ENCODE assay signal across 18 cellular contexts in genomic region chr3:112047264-112047663, GRCh38. TPM values are rescaled to one million over a fixed set of nuclear protein-coding genes. Genes with fewer than 3 reads are reported as not detected.
DNase-seq lines count a peak whose midpoint lies in the region; ATAC-seq, FAIRE-seq and TF ChIP-seq lines count a peak whose summit lies in the region.
"Had no signal": no experiment of that assay in that cellular context is flagged by ENCODE, and none has a peak within 500 bp of the region (broad histone marks: within the 10 kb centered on the region; RNA-seq: fewer than 3 reads in every experiment).

No MANE protein-coding gene starts in this region.

- SMC1A ChIA-PET in GM12878 (lab: Charles Lee; ENCODE audit: uncharacterized antibody, unreplicated experiment) = no interaction called here

- H3K79me2 ChIP-seq in HCT116 (ENCODE audit: insufficient read depth, low read length) (no peaks in the 10 kb centered on the region), Karpas-422 (ENCODE audit: low read length) (no peaks in the 10 kb centered on the region), GM12878 (ENCODE audit: control insufficient read depth, insufficient read depth, low read length) (no peaks in the 10 kb centered on the region)

- no peaks in the 10 kb centered on the region for H3K9me2 ChIP-seq in HCT116 (ENCODE audit: insufficient read depth)
- no peaks in the 10 kb centered on the region for H3K9me2 ChIP-seq in Karpas-422 (replicated peaks; ENCODE audit: insufficient read depth, low read length)

- ATAC-seq in HCT116 (no peak), GM12878 (peak; percentile 39; the same call in 2 of the 3 replicates), HG02870 (IDR thresholded peaks at IDR 0.05; ENCODE audit: unreplicated experiment) (no peak), sciatic nerve (no peak)
- peak; percentile 77 for ATAC-seq in stimulated activated effector memory CD8-positive, alpha-beta T cell treated with anti-CD3 and anti-CD28 coated beads, Interleukin-12 subunit alpha, Interleukin-12 subunit beta, amount 100 ng/mL, for 72 hours
- no peak for ATAC-seq in CD8-positive, alpha-beta T cell

- H3K4me3 ChIP-seq in HCT116 (replicated peaks in 1 of 2; ENCODE audit: low read depth in 1 of 2, low read length in 2 of 2) (no peak overlapping the region), Karpas-422 (ENCODE audit: low read length) (no peak overlapping the region), GM12878 (no peak overlapping the region)
- no peak overlapping the region for H3K4me3 ChIP-seq in CD8-positive, alpha-beta T cell (ENCODE audit: low read depth, low read length)

- 4% methylated on average over 1 of the region's 1 CpG for WGBS in GM12878 (ENCODE audit: insufficient coverage, insufficient replicate concordance, low lambda C conversion rate, missing lambda C conversion rate)

- no peaks in the 10 kb centered on the region for H3K36me3 Mint-ChIP-seq in stimulated activated effector memory CD8-positive, alpha-beta T cell treated with anti-CD3 and anti-CD28 coated beads, Interleukin-12 subunit alpha, Interleukin-12 subunit beta, amount 100 ng/mL, for 72 hours
- H3K36me3 Mint-ChIP-seq in CD8-positive, alpha-beta T cell = no peaks in the 10 kb centered on the region
- H3K36me3 Mint-ChIP-seq: CD4-positive, CD25-positive, alpha-beta regulatory T cell had no signal

- TF ChIP-seq RAD21 in HCT116 (IDR thresholded peaks at IDR 0.05; ENCODE audit: low read depth) (no peak), GM12878 (IDR thresholded peaks at IDR 0.05; ENCODE audit: insufficient read depth, low read depth, low read length) (no peak)

- in situ Hi-C loops in GM12878 (cut with MboI) = no loop called here

- CTCF ChIA-PET in HCT116 (lab: Charles Lee) (no interaction called here), GM12878 (lab: Yijun Ruan, JAX) (no interaction called here)
- CTCF ChIA-PET in CD8-positive, alpha-beta T cell (lab: Charles Lee) = no interaction called here

- BruUV-seq in HCT116 (replicated peaks; lab: Mats Ljungman, UMichigan) = no TSS peak
- BruUV-seq in GM12878 (replicated peaks; lab: Mats Ljungman, UMichigan) = no TSS peak

- intact Hi-C loops in HCT116 (cut with micrococcal nuclease) = no loop called here
- intact Hi-C loops in GM12878 (cut with micrococcal nuclease; ENCODE audit: unreplicated experiment) = loop anchor here (10.0 kb wide), 1 partner anchor 332 kb away; no protein-coding TSS in a partner anchor
- intact Hi-C loops in sciatic nerve (cut with DNase I) = no loop called here
- intact Hi-C loops in CD8-positive, alpha-beta T cell (cut with DNase I, micrococcal nuclease) = no loop called here

- H3K9me3 ChIP-seq in HCT116 (ENCODE audit: control insufficient read depth in 1 of 2, insufficient read depth in 1 of 2, low read depth in 1 of 2, low read length in 2 of 2) (no peaks in the 10 kb centered on the region), Karpas-422 (ENCODE audit: low read length) (no peaks in the 10 kb centered on the region), GM12878 (replicated peaks; ENCODE audit: control insufficient read depth, insufficient read depth, low read length) (no peaks in the 10 kb centered on the region)
- H3K9me3 ChIP-seq in CD8-positive, alpha-beta T cell (ENCODE audit: low read length) = no peaks in the 10 kb centered on the region
- H3K9me3 ChIP-seq: BE2C, Caco-2 had no signal

- RAD21 ChIA-PET in HCT116 (lab: Charles Lee; ENCODE audit: low non-redundant PET in 1 of 2, low total read pairs in 2 of 2, uncharacterized antibody in 2 of 2, unreplicated experiment in 2 of 2) (no interaction called here), GM12878 (lab: Charles Lee; ENCODE audit: unreplicated experiment) (no interaction called here)

- peaks cover 5% of the 10 kb centered on the region for H3K27me3 Mint-ChIP-seq in CD8-positive, alpha-beta T cell (ENCODE audit: low read depth)

- no peaks in the 10 kb centered on the region for H3K9me3 Mint-ChIP-seq in stimulated activated effector memory CD8-positive, alpha-beta T cell treated with anti-CD3 and anti-CD28 coated beads, Interleukin-12 subunit alpha, Interleukin-12 subunit beta, amount 100 ng/mL, for 72 hours
- H3K9me3 Mint-ChIP-seq in CD8-positive, alpha-beta T cell = no peaks in the 10 kb centered on the region
- H3K9me3 Mint-ChIP-seq: CD4-positive, CD25-positive, alpha-beta regulatory T cell had no signal

- no peaks in the 10 kb centered on the region for H3K36me3 ChIP-seq in HCT116 (ENCODE audit: control insufficient read depth in 1 of 2, insufficient read depth in 2 of 2, low read length in 2 of 2)
- no peaks in the 10 kb centered on the region for H3K36me3 ChIP-seq in Karpas-422 (ENCODE audit: insufficient read depth, low read length)
- H3K36me3 ChIP-seq in GM12878 (ENCODE audit: control insufficient read depth in 2 of 2, insufficient read depth in 2 of 2, low read length in 1 of 2) = no peaks in the 10 kb centered on the region
- no peaks in the 10 kb centered on the region for H3K36me3 ChIP-seq in CD8-positive, alpha-beta T cell (ENCODE audit: insufficient read depth, low read length)
- H3K36me3 ChIP-seq: BE2C had no signal

- TF ChIP-seq POLR2A in HCT116 (IDR thresholded peaks at IDR 0.05; ENCODE audit: borderline replicate concordance, extremely low read depth, insufficient read depth, insufficient read length) (no peak), GM12878 (IDR thresholded peaks at IDR 0.05; ENCODE audit: low read depth, low read length) (no peak)

- 0 out of 2 replicates have a peak overlapping the region, but pooled peaks have one; percentile 2 for H3K4me2 ChIP-seq in HCT116 (ENCODE audit: low read length)
- H3K4me2 ChIP-seq in Karpas-422 (ENCODE audit: low read depth, low read length, poor library complexity, severe bottlenecking) = no peak overlapping the region
- no peak overlapping the region for H3K4me2 ChIP-seq in GM12878 (ENCODE audit: control insufficient read depth, insufficient read depth)

- no peak overlapping the region for H3K27ac Mint-ChIP-seq in stimulated activated effector memory CD8-positive, alpha-beta T cell treated with anti-CD3 and anti-CD28 coated beads, Interleukin-12 subunit alpha, Interleukin-12 subunit beta, amount 100 ng/mL, for 72 hours
- H3K27ac Mint-ChIP-seq in CD8-positive, alpha-beta T cell = no peak overlapping the region
- H3K27ac Mint-ChIP-seq: CD4-positive, CD25-positive, alpha-beta regulatory T cell had no signal

- no peak overlapping the region for H3K4me3 Mint-ChIP-seq in stimulated activated effector memory CD8-positive, alpha-beta T cell treated with anti-CD3 and anti-CD28 coated beads, Interleukin-12 subunit alpha, Interleukin-12 subunit beta, amount 100 ng/mL, for 72 hours
- no peak overlapping the region for H3K4me3 Mint-ChIP-seq in CD8-positive, alpha-beta T cell
- H3K4me3 Mint-ChIP-seq: CD4-positive, CD25-positive, alpha-beta regulatory T cell had no signal

- TF ChIP-seq CTCF in HCT116 (IDR thresholded peaks at IDR 0.05 in 2 of 3, conservative IDR thresholded peaks at IDR 0.05 in 1 of 3; ENCODE audit: borderline replicate concordance in 1 of 3, insufficient read depth in 1 of 3, low read depth in 2 of 3, low read length in 2 of 3) (no peak), GM12878 (IDR thresholded peaks at IDR 0.05 in 2 of 3, conservative IDR thresholded peaks at IDR 0.05 in 1 of 3; ENCODE audit: control insufficient read depth in 2 of 3, extremely low read depth in 1 of 3, insufficient read depth in 1 of 3, low read depth in 3 of 3, low read length in 3 of 3) (no peak)
- no peak for TF ChIP-seq CTCF in CD8-positive, alpha-beta T cell (IDR thresholded peaks at IDR 0.05)

- no peak overlapping the region for H3K27ac ChIP-seq in HCT116 (ENCODE audit: low read depth, low read length)
- H3K27ac ChIP-seq in Karpas-422 (ENCODE audit: low read length) = no peak overlapping the region
- H3K27ac ChIP-seq in GM12878 (ENCODE audit: control insufficient read depth, insufficient read depth) = no peak overlapping the region
- no peak overlapping the region for H3K27ac ChIP-seq in CD8-positive, alpha-beta T cell (ENCODE audit: low read depth, low read length)

- H3K27me3 ChIP-seq in HCT116 (ENCODE audit: insufficient read depth, low read length) (no peaks in the 10 kb centered on the region), Karpas-422 (ENCODE audit: low read length) (no peaks in the 10 kb centered on the region), GM12878 (replicated peaks in 1 of 2; ENCODE audit: control insufficient read depth in 2 of 2, insufficient read depth in 2 of 2, low read length in 1 of 2) (peaks cover 0 to 6% of the 10 kb centered on the region in 2 experiments; a peak in 1 of 4 replicates)
- H3K27me3 ChIP-seq in CD8-positive, alpha-beta T cell (ENCODE audit: insufficient read depth, low read length) = no peaks in the 10 kb centered on the region
- H3K27me3 ChIP-seq: BE2C had no signal

- H3K4me1 ChIP-seq in HCT116 (ENCODE audit: control insufficient read depth in 1 of 2, insufficient read depth in 2 of 2, low read length in 2 of 2) (peaks cover 0 to 26% of the 10 kb centered on the region in 2 experiments; a peak in 2 of 4 replicates), Karpas-422 (ENCODE audit: low read length) (peaks cover 10% of the 10 kb centered on the region), GM12878 (ENCODE audit: control insufficient read depth, insufficient read depth, low read length) (no peaks in the 10 kb centered on the region)
- H3K4me1 ChIP-seq in CD8-positive, alpha-beta T cell (ENCODE audit: insufficient read depth, low read length) = no peaks in the 10 kb centered on the region
- H3K4me1 ChIP-seq: BE2C had no signal

- no peak for DNase-seq in HCT116 (ENCODE audit: low read depth, low spot score)
- DNase-seq in Karpas-422 = no peak
- DNase-seq in GM12878 (ENCODE audit: low read depth, low spot score) = no peak
- DNase-seq in stimulated activated effector memory CD8-positive, alpha-beta T cell treated with anti-CD3 and anti-CD28 coated beads, Interleukin-12 subunit alpha, Interleukin-12 subunit beta, amount 100 ng/mL, for 72 hours (ENCODE audit: low spot score in 2 of 2) = no peak
- no peak for DNase-seq in sciatic nerve (ENCODE audit: low spot score)
- no peak for DNase-seq in CD8-positive, alpha-beta T cell
- DNase-seq: ACHN; BE2C; C1 segment of cervical spinal cord; Caco-2; CD4-positive, CD25-positive, alpha-beta regulatory T cell; GOT3; H7; KG1 had no signal

- no peak for FAIRE-seq in GM12878 (lab: Jason Lieb, UNC)
- FAIRE-seq: A204.1, D721Med, G401.6 had no signal

- H3K4me1 Mint-ChIP-seq in stimulated activated effector memory CD8-positive, alpha-beta T cell treated with anti-CD3 and anti-CD28 coated beads, Interleukin-12 subunit alpha, Interleukin-12 subunit beta, amount 100 ng/mL, for 72 hours = no peaks in the 10 kb centered on the region
- H3K4me1 Mint-ChIP-seq in CD8-positive, alpha-beta T cell (ENCODE audit: low read depth) = no peaks in the 10 kb centered on the region

- H3K9ac ChIP-seq in HCT116 (ENCODE audit: low read length) = no peak overlapping the region
- H3K9ac ChIP-seq in Karpas-422 (ENCODE audit: low read length) = no peak overlapping the region
- H3K9ac ChIP-seq in GM12878 (ENCODE audit: control insufficient read depth, insufficient read depth, low read length) = no peak overlapping the region

- POLR2A ChIA-PET in HCT116 (lab: Charles Lee) (no interaction called here), GM12878 (lab: Charles Lee) (no interaction called here)
- POLR2A ChIA-PET in CD8-positive, alpha-beta T cell (lab: Charles Lee) = no interaction called here

- TF ChIP-seq EP300 in GM12878 (IDR thresholded peaks at IDR 0.05; ENCODE audit: borderline replicate concordance in 1 of 2, control insufficient read depth in 1 of 2, low read depth in 2 of 2, low read length in 2 of 2) = no peak

- H4K20me1 ChIP-seq in HCT116 (ENCODE audit: insufficient read depth) (no peaks in the 10 kb centered on the region), Karpas-422 (ENCODE audit: insufficient read depth, low read depth, low read length) (no peaks in the 10 kb centered on the region), GM12878 (ENCODE audit: control insufficient read depth, insufficient read depth) (no peaks in the 10 kb centered on the region)

- H2AFZ ChIP-seq in HCT116 (ENCODE audit: low read depth, low read length, poor library complexity, severe bottlenecking) (no peak overlapping the region), Karpas-422 (ENCODE audit: low read length) (0 out of 2 replicates have a peak overlapping the region, but pooled peaks have one; percentile 30), GM12878 (ENCODE audit: control insufficient read depth, low read depth, low read length) (no peak overlapping the region)

RNA-seq across cellular contexts. Expression of gene TMPRSS7, which starts 12.7 kb away (rescaled TPM):
- total RNA-seq in HCT116 (2021; ENCODE audit: unreplicated experiment) (not detected), GM12878 (2014; rRNA removed) (not detected in 2 replicates), GM12878 (2014; rRNA removed; fragmentation: Illumina TruSeq; extraction: Trizol) (not detected in 2 replicates), GM12878 (2021) (not detected in 2 replicates), sciatic nerve (not detected)
- 0.04 TPM in 1 of 2 replicates, not detected in the other for polyA plus RNA-seq in HCT116 (2012)
- not detected in 2 replicates for total RNA-seq in Karpas-422 (2014; rRNA removed; shearing (Covaris generic); ENCODE audit: low replicate concordance)
- total RNA-seq in GM12878 (2013; cell fraction: nucleolus; rRNA removed) = not detected in 2 replicates
- not detected for polyA plus RNA-seq in GM12878 (2011; ENCODE audit: low read depth)
- polyA plus RNA-seq in GM12878 (2011; rRNA removed) (not detected in 2 replicates), GM12878 (2014; fragmentation: Illumina TruSeq; extraction: Trizol) (not detected in 2 replicates), GM12878 (2014; fragmentation: Nextera tagmentation; extraction: Ambion mirVana) (under 1 TPM in 1 of 2 experiments, not detected in 1; 0.03 TPM), GM12878 (2014; rRNA removed) (not detected in 2 replicates), GM12878 (2016; fragmentation: Nextera tagmentation; extraction: Ambion mirVana) (not detected)
- polyA plus RNA-seq in GM12878 (2011; cell fraction: cytosol; rRNA removed) = not detected in 2 replicates
- 0.04 TPM in 1 of 2 replicates, not detected in the other for polyA plus RNA-seq in GM12878 (2011; cell fraction: nucleus; rRNA removed)
- polyA plus RNA-seq in GM12878 (2012) = not detected in 2 replicates
- not detected in 2 replicates for polyA minus RNA-seq in GM12878 (2011; rRNA and poly(A)+ RNA removed)
- not detected in 2 replicates for polyA minus RNA-seq in GM12878 (2011; cell fraction: cytosol; rRNA and poly(A)+ RNA removed)
- polyA minus RNA-seq in GM12878 (2011; cell fraction: nucleus; rRNA and poly(A)+ RNA removed) = not detected in 2 replicates
- not detected for total RNA-seq in CD8-positive, alpha-beta T cell
- total RNA-seq: CD4-positive, CD25-positive, alpha-beta regulatory T cell; H7 had no signal
- polyA plus RNA-seq: CD4-positive, CD25-positive, alpha-beta regulatory T cell had no signal

RNA-seq across cellular contexts. Expression of gene C3orf52, which starts 38.9 kb away (rescaled TPM):
- total RNA-seq in HCT116 (2021; ENCODE audit: unreplicated experiment) (14.3 TPM), GM12878 (2014; rRNA removed) (0.45 and 0.71 TPM in 2 replicates), GM12878 (2014; rRNA removed; fragmentation: Illumina TruSeq; extraction: Trizol) (0.54 and 0.55 TPM in 2 replicates), GM12878 (2021) (0.15 and 0.19 TPM in 2 replicates), sciatic nerve (9.1 TPM)
- 5.9 and 6.1 TPM in 2 replicates for polyA plus RNA-seq in HCT116 (2012)
- total RNA-seq in Karpas-422 (2014; rRNA removed; shearing (Covaris generic); ENCODE audit: low replicate concordance) = 0.07 and 0.52 TPM in 2 replicates
- total RNA-seq in GM12878 (2013; cell fraction: nucleolus; rRNA removed) = 52.9 TPM in 2 replicates
- polyA plus RNA-seq in GM12878 (2011; ENCODE audit: low read depth) = 2.1 TPM
- polyA plus RNA-seq in GM12878 (2011; rRNA removed) (1.9 and 2.3 TPM in 2 replicates), GM12878 (2014; fragmentation: Illumina TruSeq; extraction: Trizol) (0.21 and 0.29 TPM in 2 replicates), GM12878 (2014; fragmentation: Nextera tagmentation; extraction: Ambion mirVana) (1 to 10 TPM in 1 of 2 experiments, under 1 TPM in 1; 0.93 to 1.1 TPM), GM12878 (2014; rRNA removed) (0.24 and 0.53 TPM in 2 replicates), GM12878 (2016; fragmentation: Nextera tagmentation; extraction: Ambion mirVana) (1 to 10 TPM; 1.8 TPM)
- polyA plus RNA-seq in GM12878 (2011; cell fraction: cytosol; rRNA removed) = 0.80 and 1.2 TPM in 2 replicates
- 2.3 and 4.2 TPM in 2 replicates for polyA plus RNA-seq in GM12878 (2011; cell fraction: nucleus; rRNA removed)
- 2.4 and 4.8 TPM in 2 replicates for polyA plus RNA-seq in GM12878 (2012)
- polyA minus RNA-seq in GM12878 (2011; rRNA and poly(A)+ RNA removed) = 4.0 and 7.6 TPM in 2 replicates
- 0.67 and 0.94 TPM in 2 replicates for polyA minus RNA-seq in GM12878 (2011; cell fraction: cytosol; rRNA and poly(A)+ RNA removed)
- 9.3 and 9.6 TPM in 2 replicates for polyA minus RNA-seq in GM12878 (2011; cell fraction: nucleus; rRNA and poly(A)+ RNA removed)
- total RNA-seq in CD8-positive, alpha-beta T cell = under 1 TPM; 0.19 to 0.78 TPM

RNA-seq across cellular contexts. Expression of gene TAGLN3, which starts 48.5 kb away (rescaled TPM):
- total RNA-seq in HCT116 (2021; ENCODE audit: unreplicated experiment) (0.64 TPM), GM12878 (2014; rRNA removed) (0.23 TPM in 1 of 2 replicates, not detected in the other), GM12878 (2014; rRNA removed; fragmentation: Illumina TruSeq; extraction: Trizol) (not detected in 2 replicates), GM12878 (2021) (not detected in 2 replicates), sciatic nerve (0.62 TPM)
- 0.35 and 0.47 TPM in 2 replicates for polyA plus RNA-seq in HCT116 (2012)
- total RNA-seq in Karpas-422 (2014; rRNA removed; shearing (Covaris generic); ENCODE audit: low replicate concordance) = not detected in 2 replicates
- total RNA-seq in GM12878 (2013; cell fraction: nucleolus; rRNA removed) = 0.76 and 1.1 TPM in 2 replicates
- not detected for polyA plus RNA-seq in GM12878 (2011; ENCODE audit: low read depth)
- polyA plus RNA-seq in GM12878 (2011; rRNA removed) (0.46 and 0.53 TPM in 2 replicates), GM12878 (2014; fragmentation: Illumina TruSeq; extraction: Trizol) (0.07 TPM in 1 of 2 replicates, not detected in the other), GM12878 (2014; fragmentation: Nextera tagmentation; extraction: Ambion mirVana) (under 1 TPM in 1 of 2 experiments, not detected in 1; 0.07 TPM), GM12878 (2014; rRNA removed) (0.06 TPM in 1 of 2 replicates, not detected in the other), GM12878 (2016; fragmentation: Nextera tagmentation; extraction: Ambion mirVana) (under 1 TPM; 0.12 to 0.19 TPM)
- 0.27 and 0.45 TPM in 2 replicates for polyA plus RNA-seq in GM12878 (2011; cell fraction: cytosol; rRNA removed)
- polyA plus RNA-seq in GM12878 (2011; cell fraction: nucleus; rRNA removed) = 0.34 and 0.66 TPM in 2 replicates
- 0.13 TPM in 1 of 2 replicates, not detected in the other for polyA plus RNA-seq in GM12878 (2012)
- 0.26 and 0.37 TPM in 2 replicates for polyA minus RNA-seq in GM12878 (2011; rRNA and poly(A)+ RNA removed)
- polyA minus RNA-seq in GM12878 (2011; cell fraction: cytosol; rRNA and poly(A)+ RNA removed) = not detected in 2 replicates
- not detected in 2 replicates for polyA minus RNA-seq in GM12878 (2011; cell fraction: nucleus; rRNA and poly(A)+ RNA removed)
- not detected for total RNA-seq in CD8-positive, alpha-beta T cell
- total RNA-seq: Caco-2; CD4-positive, CD25-positive, alpha-beta regulatory T cell had no signal
- polyA plus RNA-seq: CD4-positive, CD25-positive, alpha-beta regulatory T cell had no signal

Comparison
In these comparisons a context has a peak if more than half of its experiments do, and no peak if none do; other contexts are left out.
1. ATAC-seq: peak in GM12878 (single experiment) and stimulated activated effector memory CD8-positive, alpha-beta T cell treated with anti-CD3 and anti-CD28 coated beads, Interleukin-12 subunit alpha, Interleukin-12 subunit beta, amount 100 ng/mL, for 72 hours (single experiment); none in HCT116 (single experiment), HG02870 (single experiment), sciatic nerve (single experiment) and CD8-positive, alpha-beta T cell (single experiment).